In the genomic region with DNA sequence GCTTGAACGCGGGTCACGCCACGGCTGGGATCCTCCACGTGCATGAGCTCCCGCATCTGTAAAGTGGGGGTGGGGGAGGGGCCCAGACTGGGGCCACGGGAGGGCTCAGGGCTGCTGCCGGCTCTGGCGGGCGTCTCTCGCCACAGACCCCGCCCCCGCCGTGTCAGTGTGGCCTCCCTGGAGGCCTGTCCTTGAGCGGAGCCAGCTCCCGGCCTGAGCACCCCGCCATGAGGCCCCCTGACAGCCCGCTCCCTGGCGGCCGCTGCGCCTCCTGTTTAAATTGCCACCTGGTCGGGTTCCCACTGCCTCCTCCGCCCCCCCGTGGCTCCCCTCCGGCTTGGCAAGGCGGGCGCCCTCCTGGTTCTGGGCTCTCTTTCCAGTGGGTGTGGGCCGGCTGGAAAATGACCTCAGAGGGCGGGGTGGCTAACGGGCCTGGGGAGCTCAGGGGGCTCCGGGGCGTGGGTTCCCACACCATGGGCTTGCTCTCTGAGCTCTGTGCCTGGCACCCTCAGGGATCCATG, we compare ENCODE assay signal across 1 cellular context.
TF ChIP-seq lines count a peak whose summit lies in the region.

No MANE protein-coding gene starts in this region.

TF ChIP-seq in H1, 55 proteins besides CTCF, POLR2A, EP300 and RAD21:
- no peak for TF ChIP-seq NRF1 (IDR thresholded peaks at IDR 0.05; ENCODE audit: low read depth, low read length)
- TF ChIP-seq, protein P1, sequence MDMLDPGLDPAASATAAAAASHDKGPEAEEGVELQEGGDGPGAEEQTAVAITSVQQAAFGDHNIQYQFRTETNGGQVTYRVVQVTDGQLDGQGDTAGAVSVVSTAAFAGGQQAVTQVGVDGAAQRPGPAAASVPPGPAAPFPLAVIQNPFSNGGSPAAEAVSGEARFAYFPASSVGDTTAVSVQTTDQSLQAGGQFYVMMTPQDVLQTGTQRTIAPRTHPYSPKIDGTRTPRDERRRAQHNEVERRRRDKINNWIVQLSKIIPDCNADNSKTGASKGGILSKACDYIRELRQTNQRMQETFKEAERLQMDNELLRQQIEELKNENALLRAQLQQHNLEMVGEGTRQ (IDR thresholded peaks at IDR 0.05; ENCODE audit: low read length) = no peak
- TF ChIP-seq RNF2 (IDR thresholded peaks at IDR 0.05; ENCODE audit: borderline replicate concordance, low read depth, low read length, missing control alignments, poor library complexity, severe bottlenecking) = no peak
- no peak for TF ChIP-seq SIX5 (IDR thresholded peaks at IDR 0.05; ENCODE audit: low read depth, low read length)
- no peak for TF ChIP-seq SP4 (IDR thresholded peaks at IDR 0.05; ENCODE audit: low read length)
- TF ChIP-seq NANOG (IDR thresholded peaks at IDR 0.05; ENCODE audit: insufficient read depth, low read depth, low read length, poor library complexity, severe bottlenecking) = no peak
- no peak for TF ChIP-seq BRCA1 (IDR thresholded peaks at IDR 0.05; ENCODE audit: low read depth, low read length)
- no peak for TF ChIP-seq YY1 (IDR thresholded peaks at IDR 0.05; ENCODE audit: low read depth, low read length)
- TF ChIP-seq SIRT6 (IDR thresholded peaks at IDR 0.05; ENCODE audit: low read length) = no peak
- TF ChIP-seq EZH2 (IDR thresholded peaks at IDR 0.05; ENCODE audit: low read depth, low read length, severe bottlenecking) = no peak
- no peak for TF ChIP-seq TAF1 (IDR thresholded peaks at IDR 0.05; ENCODE audit: low read depth, low read length)
- no peak for TF ChIP-seq SAP30 (IDR thresholded peaks at IDR 0.05; ENCODE audit: insufficient read depth, insufficient replicate concordance, low read length)
- TF ChIP-seq KDM1A (IDR thresholded peaks at IDR 0.05; ENCODE audit: borderline replicate concordance, low read length) = no peak
- no peak for TF ChIP-seq FOSL1 (IDR thresholded peaks at IDR 0.05; ENCODE audit: insufficient read depth, low read depth, low read length)
- no peak for TF ChIP-seq TAF7 (optimal IDR thresholded peaks at IDR 0.05; ENCODE audit: borderline replicate concordance, low read depth, low read length)
